Comparison of ENCODE assay signal across 26 cellular contexts in genomic region chr15:62656071-62656470, GRCh38.
DNase-seq lines count a peak whose midpoint lies in the region; ATAC-seq, FAIRE-seq and TF ChIP-seq lines count a peak whose summit lies in the region.
"Had no signal": no experiment of that assay in that cellular context is flagged by ENCODE, and none has a peak within 500 bp of the region (broad histone marks: within the 10 kb centered on the region; RNA-seq: fewer than 3 reads in every experiment).

No MANE protein-coding gene starts in this region.

- H3K4me2 ChIP-seq in mesendoderm (ENCODE audit: low read length) = no peak overlapping the region
- H3K4me2 ChIP-seq: BLaER1 had no signal

- FAIRE-seq in urothelium cell line (lab: Jason Lieb, UNC) = peak; percentile 32
- FAIRE-seq: A204.1, GM12878, GM12892, GM18507 had no signal

- peak overlapping the region; percentile 1 for H3K56ac ChIP-seq in mesendoderm (ENCODE audit: low read length)

- peak overlapping the region; percentile 27 for H2BK15ac ChIP-seq in mesendoderm (replicated peaks; ENCODE audit: low read depth)

- H3K4ac ChIP-seq in mesendoderm (ENCODE audit: low read depth, low read length) = no peak overlapping the region

- no peak overlapping the region for H2BK5ac ChIP-seq in mesendoderm (ENCODE audit: low read length)

- H3K4me1 ChIP-seq in right atrium auricular region (no peaks in the 10 kb centered on the region), mesendoderm (ENCODE audit: control insufficient read depth, low read depth, low read length) (no peaks in the 10 kb centered on the region)
- H3K4me1 ChIP-seq: BLaER1 had no signal

- no peak overlapping the region for H3K9ac ChIP-seq in mesendoderm (ENCODE audit: low read length)
- H3K9ac ChIP-seq: BLaER1 had no signal

- no peak for TF ChIP-seq CTCF in right atrium auricular region (IDR thresholded peaks at IDR 0.05)

- no peaks in the 10 kb centered on the region for H3K79me1 ChIP-seq in mesendoderm (ENCODE audit: low read length)

- H3K4me3 ChIP-seq in right atrium auricular region = no peak overlapping the region
- no peak overlapping the region for H3K4me3 ChIP-seq in mesendoderm (ENCODE audit: low read length)
- H3K4me3 ChIP-seq: BLaER1, GM12878 had no signal

- intact Hi-C loops in Right ventricle myocardium inferior (cut with DNase I) = no loop called here

- H3K27me3 ChIP-seq in right atrium auricular region (no peaks in the 10 kb centered on the region), mesendoderm (ENCODE audit: insufficient read depth, low read length, poor library complexity) (no peaks in the 10 kb centered on the region)
- H3K27me3 ChIP-seq: BE2C, BLaER1 had no signal

- no peak overlapping the region for H2BK120ac ChIP-seq in mesendoderm (ENCODE audit: low read depth, low read length)

- no peak overlapping the region for H4K8ac ChIP-seq in mesendoderm (ENCODE audit: low read depth, low read length)

- H3K23ac ChIP-seq in mesendoderm (ENCODE audit: low read length) = no peak overlapping the region

- no peaks in the 10 kb centered on the region for H3K9me3 ChIP-seq in right atrium auricular region
- H3K9me3 ChIP-seq: BE2C, BLaER1 had no signal

- H3K27ac ChIP-seq in right atrium auricular region = no peak overlapping the region
- H3K27ac ChIP-seq in mesendoderm (ENCODE audit: low read depth, low read length) = peak overlapping the region; percentile 33
- H3K27ac ChIP-seq: BLaER1 had no signal

- peak overlapping the region; percentile 16 for H3K18ac ChIP-seq in mesendoderm (ENCODE audit: low read length)

- H3K79me2 ChIP-seq in mesendoderm (ENCODE audit: control insufficient read depth, insufficient read depth, low read length) = no peaks in the 10 kb centered on the region

- ATAC-seq in Right ventricle myocardium inferior = no peak
- no peak for ATAC-seq in activated CD4-positive, CD25-positive, alpha-beta regulatory T cell treated with anti-CD3 and anti-CD28 coated beads, Interleukin-2, amount 50 U/mL, for 24 hours
- ATAC-seq: GM12878 had no signal

- no CpG with 5 or more reads among the region's 10 CpGs for WGBS in mesendoderm (ENCODE audit: extremely low coverage, insufficient coverage, low lambda C conversion rate)

- no peak overlapping the region for H2AK5ac ChIP-seq in mesendoderm (ENCODE audit: low read length)

- peaks cover 21% of the 10 kb centered on the region for H3K36me3 ChIP-seq in right atrium auricular region
- H3K36me3 ChIP-seq in mesendoderm (ENCODE audit: control insufficient read depth, insufficient read depth, low read length) = no peaks in the 10 kb centered on the region
- H3K36me3 ChIP-seq: BLaER1 had no signal

- no peak overlapping the region for H4K5ac ChIP-seq in mesendoderm (ENCODE audit: low read length)

- DNase-seq in Right ventricle myocardium inferior (ENCODE audit: missing footprints) (peak; percentile 34), right atrium auricular region (ENCODE audit: low spot score) (no peak), mesendoderm (no peak), urothelium cell line (ENCODE audit: low spot score) (no peak), SKM-1 treated with dmso at 0.1 percent for 144 hours (lab: John Stamatoyannopoulos, UW; ENCODE audit: unreplicated experiment) (no peak)
- DNase-seq: 8988T; ACHN; BE2C; C1 segment of cervical spinal cord; CD4-positive, alpha-beta memory T cell; CD4-positive, CD25-positive, alpha-beta regulatory T cell; CD8-positive, alpha-beta memory T cell; COR-L47; DMS 273 treated with DMSO at 0.1 percent for 48 hours; DMS153; DMS53; DMS79; DND-41; EL; GDM1 had no signal
